ENCODE assay signal across 8 cellular contexts in genomic region chr1:55640708-55641473, GRCh38.
DNase-seq lines count a peak whose midpoint lies in the region; ATAC-seq and TF ChIP-seq lines count a peak whose summit lies in the region.

No MANE protein-coding gene starts in this region.

- peak; percentile 50 for ATAC-seq in HG02981 (IDR thresholded peaks at IDR 0.05; ENCODE audit: unreplicated experiment)
- no peak for ATAC-seq in activated B cell treated with CpG ODN at 0.5 μM for 24 hours (ENCODE audit: low read depth)

- no peaks in the 10 kb centered on the region for H3K79me2 ChIP-seq in trophoblast cell (ENCODE audit: control insufficient read depth, insufficient read depth, low read length, poor library complexity)

- no peaks in the 10 kb centered on the region for H3K9me3 Mint-ChIP-seq in activated B cell treated with CpG ODN at 0.5 μM for 24 hours

- H3K79me1 ChIP-seq in trophoblast cell (ENCODE audit: low read length) (peaks cover 17% of the 10 kb centered on the region), neuronal stem cell (ENCODE audit: low read depth, low read length) (no peaks in the 10 kb centered on the region)

- H3K9ac ChIP-seq in trophoblast cell (ENCODE audit: low read length) (no peak overlapping the region), neuronal stem cell (ENCODE audit: low read depth, low read length, poor library complexity) (no peak overlapping the region)

- peak overlapping the region; percentile 11 for H2BK12ac ChIP-seq in trophoblast cell (ENCODE audit: low read length)
- H2BK12ac ChIP-seq in neuronal stem cell (ENCODE audit: low read length) = no peak overlapping the region

- H2AK5ac ChIP-seq in trophoblast cell (ENCODE audit: low read length) (peak overlapping the region; percentile 7), neuronal stem cell (ENCODE audit: low read depth, low read length) (no peak overlapping the region)

- peak overlapping the region; percentile 11 to 17 for H3K4me3 ChIP-seq in foreskin fibroblast (ENCODE audit: low read depth in 1 of 2, low read length in 2 of 2)
- no peak overlapping the region for H3K4me3 ChIP-seq in trophoblast cell (ENCODE audit: low read depth, low read length)
- no peak overlapping the region for H3K4me3 ChIP-seq in neuronal stem cell (ENCODE audit: low read length in 2 of 2)

- no peak overlapping the region for H2BK15ac ChIP-seq in neuronal stem cell (ENCODE audit: low read length)

- H3K27ac ChIP-seq in trophoblast cell (ENCODE audit: low read depth, low read length) (no peak overlapping the region), neuronal stem cell (replicated peaks; ENCODE audit: low read length) (no peak overlapping the region)

- WGBS in trophoblast cell (ENCODE audit: extremely low coverage, insufficient coverage, insufficient read length) = no CpG with 5 or more reads among the region's 7 CpGs
- WGBS in neuronal stem cell (ENCODE audit: extremely low coverage in 2 of 2, insufficient read length in 2 of 2, insufficient replicate concordance in 1 of 2), 2 donors = no CpG with 5 or more reads among the region's 7 CpGs

- H2BK120ac ChIP-seq in trophoblast cell (ENCODE audit: insufficient read depth, low read length, poor library complexity) = peak overlapping the region; percentile 15
- no peak overlapping the region for H2BK120ac ChIP-seq in neuronal stem cell (ENCODE audit: low read depth, low read length)

- H3K18ac ChIP-seq in trophoblast cell (ENCODE audit: low read length) (no peak overlapping the region), neuronal stem cell (ENCODE audit: low read length) (no peak overlapping the region)

- H3K14ac ChIP-seq in trophoblast cell (ENCODE audit: low read length) (peak overlapping the region; percentile 24), neuronal stem cell (ENCODE audit: low read length) (no peak overlapping the region)

- POLR2A ChIA-PET in activated B cell treated with CpG ODN at 0.5 μM for 24 hours (lab: Charles Lee) = no interaction called here

- H2BK5ac ChIP-seq in trophoblast cell (ENCODE audit: low read depth, low read length, poor library complexity) (peak overlapping the region; percentile 6), neuronal stem cell (ENCODE audit: low read length) (no peak overlapping the region)

- peak overlapping the region; percentile 68 for H3K4me3 Mint-ChIP-seq in activated B cell treated with CpG ODN at 0.5 μM for 24 hours

- H4K91ac ChIP-seq in trophoblast cell (ENCODE audit: low read depth, low read length) = peak overlapping the region; percentile 81
- H4K91ac ChIP-seq in neuronal stem cell (ENCODE audit: low read depth, low read length, poor library complexity) = no peak overlapping the region

- H3K27me3 ChIP-seq in trophoblast cell (ENCODE audit: insufficient read depth, low read length) (no peaks in the 10 kb centered on the region), neuronal stem cell (ENCODE audit: control insufficient read depth in 3 of 3, insufficient read depth in 3 of 3, low read depth in 1 of 3, low read length in 3 of 3) (no peaks in the 10 kb centered on the region)

- peaks cover 10% of the 10 kb centered on the region for H3K4me1 Mint-ChIP-seq in activated B cell treated with CpG ODN at 0.5 μM for 24 hours

- H3K36me3 ChIP-seq in trophoblast cell (ENCODE audit: control insufficient read depth in 1 of 2, insufficient read depth in 2 of 2, low read length in 2 of 2) (no peaks in the 10 kb centered on the region), neuronal stem cell (replicated peaks in 1 of 2; ENCODE audit: control insufficient read depth in 2 of 2, insufficient read depth in 2 of 2, low read length in 2 of 2) (no peaks in the 10 kb centered on the region)

- peaks cover 1% of the 10 kb centered on the region for H3K9me3 ChIP-seq in trophoblast cell (ENCODE audit: insufficient read depth, low read depth, low read length)
- no peaks in the 10 kb centered on the region for H3K9me3 ChIP-seq in neuronal stem cell (replicated peaks in 1 of 2; ENCODE audit: control insufficient read depth in 2 of 2, insufficient read depth in 1 of 2, low read depth in 1 of 2, low read length in 2 of 2)

- peak overlapping the region; percentile 49 for H4K8ac ChIP-seq in trophoblast cell (ENCODE audit: low read depth, low read length)
- H4K8ac ChIP-seq in neuronal stem cell (ENCODE audit: low read depth, low read length) = no peak overlapping the region

- H3K27ac Mint-ChIP-seq in activated B cell treated with CpG ODN at 0.5 μM for 24 hours = no peak overlapping the region

- H3K23ac ChIP-seq in trophoblast cell (ENCODE audit: low read length) = no peak overlapping the region
- H3K23ac ChIP-seq in neuronal stem cell (ENCODE audit: low read depth, low read length, poor library complexity) = no peak overlapping the region

- intact Hi-C loops in activated B cell treated with CpG ODN at 0.5 μM for 24 hours (cut with micrococcal nuclease) = no loop called here

- DNase-seq in ELR (ENCODE audit: low read depth) (peak; percentile 59), activated B cell treated with CpG ODN at 0.5 μM for 24 hours (no peak), foreskin fibroblast (peak; percentile 69 to 86), trophoblast cell (peak; percentile 35 to 63), NCI-H187 treated with DMSO at 0.1 percent for 48 hours (lab: John Stamatoyannopoulos, UW) (no peak), neuronal stem cell (ENCODE audit: low spot score) (no peak), RKO (ENCODE audit: low spot score) (no peak)

- H4K12ac ChIP-seq in trophoblast cell (ENCODE audit: low read depth, low read length) = no peak overlapping the region

- H2AFZ ChIP-seq in trophoblast cell (ENCODE audit: insufficient read depth, low read length, poor library complexity) (no peak overlapping the region), neuronal stem cell (ENCODE audit: low read length) (no peak overlapping the region)

- CTCF ChIA-PET in activated B cell treated with CpG ODN at 0.5 μM for 24 hours (lab: Charles Lee) = no interaction called here

- H3K4ac ChIP-seq in trophoblast cell (ENCODE audit: low read depth, low read length) (peak overlapping the region; percentile 6), neuronal stem cell (ENCODE audit: low read length) (no peak overlapping the region)

- peaks cover 5% of the 10 kb centered on the region for H3K27me3 Mint-ChIP-seq in activated B cell treated with CpG ODN at 0.5 μM for 24 hours

- H3K4me2 ChIP-seq in trophoblast cell (ENCODE audit: low read length) (no peak overlapping the region), neuronal stem cell (ENCODE audit: insufficient read depth, low read length, poor library complexity, severe bottlenecking) (no peak overlapping the region)

- TF ChIP-seq CTCF in activated B cell treated with CpG ODN at 0.5 μM for 24 hours (IDR thresholded peaks at IDR 0.05) (no peak), foreskin fibroblast (IDR thresholded peaks at IDR 0.05; ENCODE audit: low read depth, low read length) (no peak)

- H3K36me3 Mint-ChIP-seq in activated B cell treated with CpG ODN at 0.5 μM for 24 hours (ENCODE audit: low read depth) = no peaks in the 10 kb centered on the region

- peaks cover 10 to 16% of the 10 kb centered on the region in 2 experiments for H3K4me1 ChIP-seq in trophoblast cell (ENCODE audit: control insufficient read depth in 1 of 2, insufficient read depth in 2 of 2, low read length in 2 of 2)
- H3K4me1 ChIP-seq in neuronal stem cell (ENCODE audit: control insufficient read depth in 2 of 2, insufficient read depth in 1 of 2, low read depth in 1 of 2, low read length in 2 of 2) = no peaks in the 10 kb centered on the region

Comparison
In these comparisons a context has a peak if more than half of its experiments do, and no peak if none do; other contexts are left out.
1. DNase-seq: peak in ELR (single experiment), foreskin fibroblast (2 of 2) and trophoblast cell (2 of 2); none in activated B cell treated with CpG ODN at 0.5 μM for 24 hours (single experiment), NCI-H187 treated with DMSO at 0.1 percent for 48 hours (single experiment), neuronal stem cell (single experiment) and RKO (single experiment).
2. H3K4me3 ChIP-seq: peak in foreskin fibroblast (2 of 2); none in trophoblast cell (single experiment) and neuronal stem cell (0 of 2).